15 cellular contexts compared by ENCODE assay signal in the genomic region with DNA sequence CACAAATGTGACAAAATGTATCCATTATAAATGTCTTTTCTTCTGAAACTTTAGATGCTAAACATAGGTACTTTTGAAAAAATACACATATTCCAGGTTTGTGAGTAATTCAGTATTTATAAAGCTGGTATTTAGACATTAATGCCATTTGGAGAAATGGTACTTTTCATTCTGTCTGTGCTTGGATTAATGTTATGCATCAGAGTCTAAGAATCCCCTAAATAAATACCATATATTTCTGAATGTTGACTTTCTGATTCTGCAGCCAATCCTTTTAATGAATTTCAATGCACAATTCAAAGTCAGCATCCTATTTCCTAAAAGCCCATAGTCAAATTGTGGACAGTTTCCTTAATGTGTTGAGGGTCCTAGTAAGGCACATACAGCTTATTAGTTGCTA.
DNase-seq lines count a peak whose midpoint lies in the region; ATAC-seq and TF ChIP-seq lines count a peak whose summit lies in the region.
"Had no signal": no experiment of that assay in that cellular context is flagged by ENCODE, and none has a peak within 500 bp of the region (broad histone marks: within the 10 kb centered on the region; RNA-seq: fewer than 3 reads in every experiment).

No MANE protein-coding gene starts in this region.

- no peaks in the 10 kb centered on the region for H3K79me2 ChIP-seq in SK-N-SH (ENCODE audit: insufficient read depth)

- TF ChIP-seq CTCF in SK-N-SH (IDR thresholded peaks at IDR 0.05): no peak
- TF ChIP-seq CTCF in Panc1 (IDR thresholded peaks at IDR 0.05): no peak

- in situ Hi-C loops in Panc1 (cut with HindIII; ENCODE audit: low pct_unique_long_range_greater_than_20kb, low sequenced_read_pairs): no loop called here

- no peak for DNase-seq in SK-N-SH
- no peak for DNase-seq in Panc1 (ENCODE audit: low read depth, low spot score)
- DNase-seq in iris pigment epithelial cell (ENCODE audit: low read depth): peak; percentile 43
- DNase-seq in iPS-NIHi11 (ENCODE audit: low spot score): no peak
- no peak for DNase-seq in NCI-H2227 (lab: John Stamatoyannopoulos, UW; ENCODE audit: unreplicated experiment)
- DNase-seq in NCI-H2081 (lab: John Stamatoyannopoulos, UW): no peak
- DNase-seq: AML-193; Caco-2; CD8-positive, alpha-beta memory T cell; DND-41; GF-D8 had no signal

- peaks cover 0 to 11% of the 10 kb centered on the region in 2 experiments; a peak in 1 of 4 replicates for H3K4me1 ChIP-seq in SK-N-SH (ENCODE audit: control insufficient read depth in 1 of 2, insufficient read depth in 2 of 2, low read depth in 1 of 2, low read length in 1 of 2)
- no peaks in the 10 kb centered on the region for H3K4me1 ChIP-seq in Panc1 (ENCODE audit: control insufficient read depth, insufficient read depth, low read length)

- intact Hi-C loops in Panc1 (cut with micrococcal nuclease; ENCODE audit: unreplicated experiment): no loop called here

- no peak overlapping the region for H3K4me3 ChIP-seq in SK-N-SH (ENCODE audit: low read depth in 2 of 2, low read length in 1 of 2)
- no peak overlapping the region for H3K4me3 ChIP-seq in Panc1 (ENCODE audit: low read depth in 2 of 2, low read length in 2 of 2)
- H3K4me3 ChIP-seq: BLaER1, HAP-1 had no signal

- CTCF ChIA-PET in SK-N-SH (lab: Yijun Ruan, JAX): no interaction called here
- CTCF ChIA-PET in Panc1 (lab: Charles Lee): no interaction called here

- TF ChIP-seq RAD21 in SK-N-SH (IDR thresholded peaks at IDR 0.05; ENCODE audit: low read length): no peak

- no peaks in the 10 kb centered on the region for H4K20me1 ChIP-seq in SK-N-SH (ENCODE audit: insufficient read depth)
- H4K20me1 ChIP-seq: BLaER1 had no signal

- H3K4me2 ChIP-seq in SK-N-SH: no peak overlapping the region; the same call in 1 of the 2 replicates
- H3K4me2 ChIP-seq: BLaER1 had no signal

- no peak for ATAC-seq in SK-N-SH treated with all-trans-retinoic acid at 6 μM for 48 hours
- ATAC-seq in Panc1: no peak

- no peaks in the 10 kb centered on the region for H3K27me3 ChIP-seq in SK-N-SH (ENCODE audit: insufficient read depth)
- H3K27me3 ChIP-seq in Panc1 (ENCODE audit: control insufficient read depth, insufficient read depth, low read length): no peaks in the 10 kb centered on the region
- H3K27me3 ChIP-seq: BLaER1 had no signal

- POLR2A ChIA-PET in SK-N-SH (lab: Yijun Ruan, JAX): no interaction called here
- POLR2A ChIA-PET in Panc1 (lab: Charles Lee): no interaction called here

- no peak overlapping the region for H3K9ac ChIP-seq in SK-N-SH
- H3K9ac ChIP-seq: BLaER1 had no signal

- H3F3A ChIP-seq in SK-N-SH (replicated peaks; ENCODE audit: insufficient read depth): peaks cover 8% of the 10 kb centered on the region

- H3K9me2 ChIP-seq in SK-N-SH: no peaks in the 10 kb centered on the region

- no TSS peak for BruUV-seq in Panc1 (replicated peaks; lab: Mats Ljungman, UMichigan)

- H3K27ac ChIP-seq in SK-N-SH (ENCODE audit: low read depth in 2 of 2, low read length in 1 of 2) (peak overlapping the region in 1 of 2 experiments; percentile 57; a peak in 2 of 4 replicates), Panc1 (ENCODE audit: low read length) (peak overlapping the region; percentile 82; the same call in 1 of the 2 replicates)
- H3K27ac ChIP-seq: 22Rv1, BLaER1 had no signal

- peak overlapping the region; percentile 7; the same call in 1 of the 2 replicates for H2AFZ ChIP-seq in SK-N-SH (ENCODE audit: low read depth)

- TF ChIP-seq EP300 in SK-N-SH (IDR thresholded peaks at IDR 0.05; ENCODE audit: borderline replicate concordance in 1 of 2, low read depth in 1 of 2, low read length in 1 of 2): no peak; a peak in 1 of 4 replicates

- H3K36me3 ChIP-seq in SK-N-SH (replicated peaks in 1 of 2; ENCODE audit: control insufficient read depth in 1 of 2, insufficient read depth in 2 of 2, low read length in 1 of 2) (no peaks in the 10 kb centered on the region), Panc1 (ENCODE audit: control insufficient read depth, insufficient read depth, low read length) (no peaks in the 10 kb centered on the region)
- H3K36me3 ChIP-seq: BLaER1, HAP-1 had no signal

- no peaks in the 10 kb centered on the region for H3K9me3 ChIP-seq in SK-N-SH
- H3K9me3 ChIP-seq in Panc1 (ENCODE audit: control insufficient read depth, insufficient read depth, low read depth, low read length): peaks cover 26% of the 10 kb centered on the region; the same call in 1 of the 2 replicates
- H3K9me3 ChIP-seq: Caco-2, HAP-1 had no signal

TF ChIP-seq in SK-N-SH, 30 proteins besides CTCF, POLR2A, EP300 and RAD21 (continues in another document):
- TF ChIP-seq, protein P1, sequence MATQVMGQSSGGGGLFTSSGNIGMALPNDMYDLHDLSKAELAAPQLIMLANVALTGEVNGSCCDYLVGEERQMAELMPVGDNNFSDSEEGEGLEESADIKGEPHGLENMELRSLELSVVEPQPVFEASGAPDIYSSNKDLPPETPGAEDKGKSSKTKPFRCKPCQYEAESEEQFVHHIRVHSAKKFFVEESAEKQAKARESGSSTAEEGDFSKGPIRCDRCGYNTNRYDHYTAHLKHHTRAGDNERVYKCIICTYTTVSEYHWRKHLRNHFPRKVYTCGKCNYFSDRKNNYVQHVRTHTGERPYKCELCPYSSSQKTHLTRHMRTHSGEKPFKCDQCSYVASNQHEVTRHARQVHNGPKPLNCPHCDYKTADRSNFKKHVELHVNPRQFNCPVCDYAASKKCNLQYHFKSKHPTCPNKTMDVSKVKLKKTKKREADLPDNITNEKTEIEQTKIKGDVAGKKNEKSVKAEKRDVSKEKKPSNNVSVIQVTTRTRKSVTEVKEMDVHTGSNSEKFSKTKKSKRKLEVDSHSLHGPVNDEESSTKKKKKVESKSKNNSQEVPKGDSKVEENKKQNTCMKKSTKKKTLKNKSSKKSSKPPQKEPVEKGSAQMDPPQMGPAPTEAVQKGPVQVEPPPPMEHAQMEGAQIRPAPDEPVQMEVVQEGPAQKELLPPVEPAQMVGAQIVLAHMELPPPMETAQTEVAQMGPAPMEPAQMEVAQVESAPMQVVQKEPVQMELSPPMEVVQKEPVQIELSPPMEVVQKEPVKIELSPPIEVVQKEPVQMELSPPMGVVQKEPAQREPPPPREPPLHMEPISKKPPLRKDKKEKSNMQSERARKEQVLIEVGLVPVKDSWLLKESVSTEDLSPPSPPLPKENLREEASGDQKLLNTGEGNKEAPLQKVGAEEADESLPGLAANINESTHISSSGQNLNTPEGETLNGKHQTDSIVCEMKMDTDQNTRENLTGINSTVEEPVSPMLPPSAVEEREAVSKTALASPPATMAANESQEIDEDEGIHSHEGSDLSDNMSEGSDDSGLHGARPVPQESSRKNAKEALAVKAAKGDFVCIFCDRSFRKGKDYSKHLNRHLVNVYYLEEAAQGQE (IDR thresholded peaks at IDR 0.05; ENCODE audit: low read depth, low read length): no peak
- TF ChIP-seq SIN3A (IDR thresholded peaks at IDR 0.05; ENCODE audit: borderline replicate concordance, low read depth, low read length) (no peak), CHD2 (IDR thresholded peaks at IDR 0.05; ENCODE audit: low read length, partially characterized antibody) (no peak), FOSL2 (IDR thresholded peaks at IDR 0.05; ENCODE audit: borderline replicate concordance, low read depth) (no peak)
- TF ChIP-seq, protein P2, sequence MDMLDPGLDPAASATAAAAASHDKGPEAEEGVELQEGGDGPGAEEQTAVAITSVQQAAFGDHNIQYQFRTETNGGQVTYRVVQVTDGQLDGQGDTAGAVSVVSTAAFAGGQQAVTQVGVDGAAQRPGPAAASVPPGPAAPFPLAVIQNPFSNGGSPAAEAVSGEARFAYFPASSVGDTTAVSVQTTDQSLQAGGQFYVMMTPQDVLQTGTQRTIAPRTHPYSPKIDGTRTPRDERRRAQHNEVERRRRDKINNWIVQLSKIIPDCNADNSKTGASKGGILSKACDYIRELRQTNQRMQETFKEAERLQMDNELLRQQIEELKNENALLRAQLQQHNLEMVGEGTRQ (IDR thresholded peaks at IDR 0.05; ENCODE audit: borderline replicate concordance, low read depth, low read length): no peak

TF ChIP-seq in SK-N-SH treated with all-trans-retinoic acid at 6 μM for 48 hours, 23 proteins besides CTCF, POLR2A, EP300 and RAD21:
- TF ChIP-seq OSR1 (CRISPR knock-in tag; IDR thresholded peaks at IDR 0.05) (no peak), CSDC2 (CRISPR knock-in tag; IDR thresholded peaks at IDR 0.05) (no peak), BACH2 (CRISPR knock-in tag; IDR thresholded peaks at IDR 0.05; ENCODE audit: borderline replicate concordance) (no peak), ZC3H10 (CRISPR knock-in tag; IDR thresholded peaks at IDR 0.05) (no peak), ZNF565 (CRISPR knock-in tag; conservative IDR thresholded peaks at IDR 0.05; ENCODE audit: low read depth) (no peak), RARB (CRISPR knock-in tag; IDR thresholded peaks at IDR 0.05) (no peak), ARNTL (CRISPR knock-in tag; IDR thresholded peaks at IDR 0.05; ENCODE audit: borderline replicate concordance, low read depth) (no peak), TCF4 (CRISPR knock-in tag; IDR thresholded peaks at IDR 0.05; ENCODE audit: borderline replicate concordance) (no peak), ISL1 (CRISPR knock-in tag; IDR thresholded peaks at IDR 0.05) (no peak)
- TF ChIP-seq, protein P3, sequence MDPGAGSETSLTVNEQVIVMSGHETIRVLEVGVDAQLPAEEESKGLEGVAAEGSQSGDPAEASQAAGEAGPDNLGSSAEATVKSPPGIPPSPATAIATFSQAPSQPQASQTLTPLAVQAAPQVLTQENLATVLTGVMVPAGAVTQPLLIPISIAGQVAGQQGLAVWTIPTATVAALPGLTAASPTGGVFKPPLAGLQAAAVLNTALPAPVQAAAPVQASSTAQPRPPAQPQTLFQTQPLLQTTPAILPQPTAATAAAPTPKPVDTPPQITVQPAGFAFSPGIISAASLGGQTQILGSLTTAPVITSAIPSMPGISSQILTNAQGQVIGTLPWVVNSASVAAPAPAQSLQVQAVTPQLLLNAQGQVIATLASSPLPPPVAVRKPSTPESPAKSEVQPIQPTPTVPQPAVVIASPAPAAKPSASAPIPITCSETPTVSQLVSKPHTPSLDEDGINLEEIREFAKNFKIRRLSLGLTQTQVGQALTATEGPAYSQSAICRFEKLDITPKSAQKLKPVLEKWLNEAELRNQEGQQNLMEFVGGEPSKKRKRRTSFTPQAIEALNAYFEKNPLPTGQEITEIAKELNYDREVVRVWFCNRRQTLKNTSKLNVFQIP (CRISPR knock-in tag; IDR thresholded peaks at IDR 0.05; ENCODE audit: borderline replicate concordance, low read depth): no peak
